ENCODE assay signal across 23 cellular contexts in genomic region chr13:39788097-39788496, GRCh38.
"Had no signal": no experiment of that assay in that cellular context is flagged by ENCODE, and none has a peak within 500 bp of the region (broad histone marks: within the 10 kb centered on the region; RNA-seq: fewer than 3 reads in every experiment).

No MANE protein-coding gene starts in this region.

- DNase-seq: activated CD4-positive, alpha-beta T cell treated with anti-CD3 and anti-CD28 coated beads, Interleukin-2, amount 10 ng/mL, durations not matched to agents 7 days and 5 days; activated CD4-positive, CD25-positive, alpha-beta regulatory T cell; activated CD8-positive, alpha-beta memory T cell treated with anti-CD3 and anti-CD28 coated beads, Interleukin-2, amount 50 U/mL, for 4 hours; activated gamma-delta T cell treated with Interleukin-2 at 50 U/mL for 16 hours; activated naive CD8-positive, alpha-beta T cell treated with anti-CD3 and anti-CD28 coated beads for 36 hours; activated T-cell treated with anti-CD3 and anti-CD28 coated beads, Interleukin-2, amount 50 U/mL, for 72 hours; amniotic stem cell; caudate nucleus; left colon; SK-N-SH; stimulated activated CD4-positive, alpha-beta T cell treated with anti-CD3 and anti-CD28 coated beads, Interleukin-12 subunit alpha, Interleukin-12 subunit beta, amount 100 ng/mL, for 4 hours; stimulated activated CD4-positive, alpha-beta T cell treated with anti-CD3 and anti-CD28 coated beads, Interleukin-1b, Interleukin-23, amount 100 ng/mL, for 48 hours; stimulated activated CD8-positive, alpha-beta memory T cell treated with anti-CD3 and anti-CD28 coated beads, Interleukin-4, amount 100 ng/mL, for 48 hours; stimulated activated naive CD4-positive, alpha-beta T cell; T-cell; thyroid gland had no signal

- H3K79me2 ChIP-seq: parathyroid adenoma had no signal

- H3K27ac Mint-ChIP-seq: activated CD4-positive, alpha-beta T cell treated with anti-CD3 and anti-CD28 coated beads, Interleukin-2, amount 10 ng/mL, durations not matched to agents 7 days and 5 days; activated naive CD8-positive, alpha-beta T cell treated with anti-CD3 and anti-CD28 coated beads for 36 hours; activated T-cell treated with anti-CD3 and anti-CD28 coated beads, Interleukin-2, amount 50 U/mL, for 72 hours; mesothelial cell of epicardium; natural killer cell treated with Interleukin-12 subunit alpha and Interleukin-12 subunit beta and Interleukin-15 and Interleukin-18, amount 100 ng/mL, for 72 hours; T-cell had no signal

- H3K9me3 ChIP-seq: neutrophil, thyroid gland had no signal

- H2AFZ ChIP-seq: parathyroid adenoma had no signal

- ATAC-seq: esophagus mucosa; gastroesophageal sphincter; left colon; natural killer cell treated with Interleukin-12 subunit alpha and Interleukin-12 subunit beta and Interleukin-15 and Interleukin-18, amount 100 ng/mL, for 72 hours; T-cell had no signal

- H3K36me3 ChIP-seq: gastroesophageal sphincter, neutrophil, thyroid gland had no signal

- H3K4me2 ChIP-seq: SK-N-SH had no signal

- H3K27me3 ChIP-seq: gastroesophageal sphincter, neutrophil, thyroid gland had no signal

- H3K4me1 Mint-ChIP-seq: activated CD4-positive, alpha-beta T cell treated with anti-CD3 and anti-CD28 coated beads, Interleukin-2, amount 10 ng/mL, durations not matched to agents 7 days and 5 days; mesothelial cell of epicardium; T-cell had no signal

- H3K9ac ChIP-seq: parathyroid adenoma, SK-N-SH had no signal

- H3K27me3 Mint-ChIP-seq: activated CD4-positive, alpha-beta T cell treated with anti-CD3 and anti-CD28 coated beads, Interleukin-2, amount 10 ng/mL, durations not matched to agents 7 days and 5 days; activated naive CD8-positive, alpha-beta T cell treated with anti-CD3 and anti-CD28 coated beads for 36 hours had no signal

- H3K4me3 ChIP-seq: gastroesophageal sphincter, lung, thyroid gland had no signal

- H3K4me3 Mint-ChIP-seq: activated CD4-positive, alpha-beta T cell treated with anti-CD3 and anti-CD28 coated beads, Interleukin-2, amount 10 ng/mL, durations not matched to agents 7 days and 5 days; activated naive CD8-positive, alpha-beta T cell treated with anti-CD3 and anti-CD28 coated beads for 36 hours; activated T-cell treated with anti-CD3 and anti-CD28 coated beads, Interleukin-2, amount 50 U/mL, for 72 hours; mesothelial cell of epicardium; natural killer cell treated with Interleukin-12 subunit alpha and Interleukin-12 subunit beta and Interleukin-15 and Interleukin-18, amount 100 ng/mL, for 72 hours; T-cell had no signal

- H3K4me1 ChIP-seq: parathyroid adenoma, thyroid gland had no signal

- H3K27ac ChIP-seq: gastroesophageal sphincter, neutrophil, parathyroid adenoma, thyroid gland had no signal
